ENCODE assay signal across 8 cellular contexts in genomic region chr10:97333601-97334369, GRCh38. TPM values are rescaled to one million over a fixed set of nuclear protein-coding genes. Genes with fewer than 3 reads are reported as not detected.
A peak's percentile ranks its signal among the peaks of the same experiment; 100 is the strongest.
DNase-seq lines count a peak whose midpoint lies in the region; ATAC-seq and TF ChIP-seq lines count a peak whose summit lies in the region.

No MANE protein-coding gene starts in this region.

- H3K27ac Mint-ChIP-seq in activated CD4-positive, alpha-beta T cell treated with anti-CD3 and anti-CD28 coated beads for 36 hours, result peak overlapping the region; percentile 86

- no peaks in the 10 kb centered on the region for H3K9me2 ChIP-seq in hepatocyte (replicated peaks; ENCODE audit: insufficient read depth)

- peaks cover 45% of the 10 kb centered on the region for H3K79me2 ChIP-seq in hepatocyte

- H3K4me3 ChIP-seq in Panc1 (ENCODE audit: low read depth in 2 of 2, low read length in 2 of 2) (peak overlapping the region; percentile 62 to 76), hepatocyte (peak overlapping the region; percentile 45)

- no TSS peak for BruUV-seq in Panc1 (replicated peaks; lab: Mats Ljungman, UMichigan)

- H3K27me3 ChIP-seq in Panc1 (ENCODE audit: control insufficient read depth, insufficient read depth, low read length) (no peaks in the 10 kb centered on the region), hepatocyte (no peaks in the 10 kb centered on the region)

- H3K4me3 Mint-ChIP-seq in activated CD4-positive, alpha-beta T cell treated with anti-CD3 and anti-CD28 coated beads for 36 hours, result peak overlapping the region; percentile 83

- no peak for TF ChIP-seq CTCF in Panc1 (IDR thresholded peaks at IDR 0.05)
- no peak for TF ChIP-seq CTCF in hepatocyte (IDR thresholded peaks at IDR 0.05; ENCODE audit: poor library complexity)

- peak; percentile 68 for DNase-seq in activated CD4-positive, alpha-beta T cell treated with anti-CD3 and anti-CD28 coated beads for 36 hours
- no peak for DNase-seq in activated CD4-positive, alpha-beta T cell treated with anti-CD3 and anti-CD28 coated beads, Interleukin-2, amount 50 U/mL, for 4 hours
- DNase-seq in Panc1 (ENCODE audit: low read depth, low spot score) (no peak), hepatocyte (ENCODE audit: low spot score) (peak; percentile 59), sciatic nerve (ENCODE audit: low spot score) (peak; percentile 64), globus pallidus (ENCODE audit: low spot score) (no peak)

- CTCF ChIA-PET in activated CD4-positive, alpha-beta T cell treated with anti-CD3 and anti-CD28 coated beads for 36 hours (lab: Charles Lee), result interaction anchor here (0.6 to 1.9 kb wide), 7 partner anchors 9 to 741 kb away, joined by 3 to 22 read pairs (median 4); partner anchors contain the start of gene FRAT1
- CTCF ChIA-PET in Panc1 (lab: Charles Lee), result interaction anchor here (0.6 to 3.4 kb wide), 3 partner anchors 46 to 65 kb away, joined by 3 to 26 read pairs (median 4); no protein-coding TSS in a partner anchor

- in situ Hi-C loops in Panc1 (cut with HindIII; ENCODE audit: low pct_unique_long_range_greater_than_20kb, low sequenced_read_pairs), result no loop called here

- intact Hi-C loops in activated CD4-positive, alpha-beta T cell treated with anti-CD3 and anti-CD28 coated beads for 36 hours (cut with DNase I, micrococcal nuclease), result loop anchor here (1.0 to 5.0 kb wide), 10 partner anchors 13 to 747 kb away; partner anchors contain the start of genes RRP12 (in 2 of the 2), ARHGAP19 (in 1 of the 2), FRAT1 (in 1 of the 2) and LCOR (in 1 of the 2)
- intact Hi-C loops in Panc1 (cut with micrococcal nuclease; ENCODE audit: unreplicated experiment) (no loop called here), sciatic nerve (cut with DNase I) (loop anchor here (10.0 kb wide), 1 partner anchor 49 kb away; no protein-coding TSS in a partner anchor)

- H3K9me3 ChIP-seq in Panc1 (ENCODE audit: control insufficient read depth, insufficient read depth, low read depth, low read length) (no peaks in the 10 kb centered on the region), hepatocyte (ENCODE audit: low read depth) (no peaks in the 10 kb centered on the region)

- peak overlapping the region; percentile 92 for H3K27ac ChIP-seq in Panc1 (ENCODE audit: low read length)
- H3K27ac ChIP-seq in adipose tissue (ENCODE audit: low read depth, low read length), result peak overlapping the region; percentile 11
- peak overlapping the region; percentile 94 for H3K27ac ChIP-seq in hepatocyte

- H2AFZ ChIP-seq in hepatocyte, result peak overlapping the region; percentile 11

- peaks cover 47% of the 10 kb centered on the region for H3K4me1 Mint-ChIP-seq in activated CD4-positive, alpha-beta T cell treated with anti-CD3 and anti-CD28 coated beads for 36 hours

- H3K36me3 ChIP-seq in Panc1 (ENCODE audit: control insufficient read depth, insufficient read depth, low read length) (no peaks in the 10 kb centered on the region), hepatocyte (replicated peaks; ENCODE audit: insufficient read depth, low read depth) (no peaks in the 10 kb centered on the region)

- POLR2A ChIA-PET in activated CD4-positive, alpha-beta T cell treated with anti-CD3 and anti-CD28 coated beads for 36 hours (lab: Charles Lee), result interaction anchor here (0.7 to 3.9 kb wide), 5 partner anchors 15 to 96 kb away, joined by 3 to 27 read pairs (median 4); partner anchors contain the start of genes FRAT1 and RRP12
- POLR2A ChIA-PET in Panc1 (lab: Charles Lee), result interaction anchor here (0.5 to 0.6 kb wide), 2 partner anchors 10 to 55 kb away, joined by 3 to 8 read pairs; no protein-coding TSS in a partner anchor

- H3K9me3 Mint-ChIP-seq in activated CD4-positive, alpha-beta T cell treated with anti-CD3 and anti-CD28 coated beads for 36 hours (ENCODE audit: low read depth), result no peaks in the 10 kb centered on the region

- ATAC-seq in activated CD4-positive, alpha-beta T cell treated with anti-CD3 and anti-CD28 coated beads for 36 hours, result peak; percentile 28
- ATAC-seq in HG02943 (IDR thresholded peaks at IDR 0.05; ENCODE audit: low read depth, unreplicated experiment) (peak; percentile 21), Panc1 (peak; percentile 36), sciatic nerve (no peak)

- peaks cover 49% of the 10 kb centered on the region for H3K4me1 ChIP-seq in Panc1 (ENCODE audit: control insufficient read depth, insufficient read depth, low read length)
- H3K4me1 ChIP-seq in hepatocyte (ENCODE audit: insufficient read depth), result peaks cover 43% of the 10 kb centered on the region

- no peaks in the 10 kb centered on the region for H3K27me3 Mint-ChIP-seq in activated CD4-positive, alpha-beta T cell treated with anti-CD3 and anti-CD28 coated beads for 36 hours

- H3K4me2 ChIP-seq in hepatocyte, result peak overlapping the region; percentile 91

- 0 to 1% (median 1%) methylated on average over 75 to 89 of the region's 89 CpGs for WGBS in adipose tissue, 3 donors
- 1% methylated on average over 87 of the region's 89 CpGs for WGBS in hepatocyte (ENCODE audit: low lambda C conversion rate, missing lambda C conversion rate)

- no peaks in the 10 kb centered on the region for H4K20me1 ChIP-seq in hepatocyte (ENCODE audit: insufficient read depth, poor library complexity, severe bottlenecking)

- H3K36me3 Mint-ChIP-seq in activated CD4-positive, alpha-beta T cell treated with anti-CD3 and anti-CD28 coated beads for 36 hours (ENCODE audit: low read depth), result peaks cover 15% of the 10 kb centered on the region

RNA-seq across cellular contexts. Expression of gene FRAT2, which starts 0.7 kb away (rescaled TPM):
- total RNA-seq in activated CD4-positive, alpha-beta T cell treated with anti-CD3 and anti-CD28 coated beads for 36 hours, result 1 to 10 TPM; 3.0 to 4.3 TPM
- total RNA-seq in Panc1 (2021; ENCODE audit: unreplicated experiment) (16.7 TPM), hepatocyte (23.4 and 27.4 TPM in 2 replicates), sciatic nerve (8.0 TPM)
- polyA plus RNA-seq in Panc1 (2012; ENCODE audit: insufficient read length), result 16.9 TPM
- polyA plus RNA-seq in adipose tissue (10 to 100 TPM in 1 of 3 donors, 1 to 10 TPM in 2; 6.4 to 16.6 (median 9.9) TPM), hepatocyte (29.4 and 30.4 TPM in 2 replicates)

RNA-seq across cellular contexts. Expression of gene FRAT1, which starts 14.7 kb away (rescaled TPM):
- 1 to 10 TPM; 1.3 to 1.8 TPM for total RNA-seq in activated CD4-positive, alpha-beta T cell treated with anti-CD3 and anti-CD28 coated beads for 36 hours
- 5.3 TPM for total RNA-seq in Panc1 (2021; ENCODE audit: unreplicated experiment)
- polyA plus RNA-seq in Panc1 (2012; ENCODE audit: insufficient read length), result 7.4 TPM
- 1 to 10 TPM; 2.5 to 2.9 (median 2.7) TPM for polyA plus RNA-seq in adipose tissue
- 13.8 and 14.2 TPM in 2 replicates for total RNA-seq in hepatocyte
- polyA plus RNA-seq in hepatocyte, result 8.1 and 14.2 TPM in 2 replicates
- total RNA-seq in sciatic nerve, result 4.1 TPM

RNA-seq across cellular contexts. Expression of gene ARHGAP19, which starts 41.3 kb away (rescaled TPM):
- 10 to 100 TPM; 55.9 to 70.2 TPM for total RNA-seq in activated CD4-positive, alpha-beta T cell treated with anti-CD3 and anti-CD28 coated beads for 36 hours
- 28.9 TPM for total RNA-seq in Panc1 (2021; ENCODE audit: unreplicated experiment)
- polyA plus RNA-seq in Panc1 (2012; ENCODE audit: insufficient read length), result 9.9 TPM
- 1 to 10 TPM; 1.7 to 4.8 (median 2.4) TPM for polyA plus RNA-seq in adipose tissue
- 6.4 and 8.7 TPM in 2 replicates for total RNA-seq in hepatocyte
- 2.7 and 5.0 TPM in 2 replicates for polyA plus RNA-seq in hepatocyte
- total RNA-seq in sciatic nerve, result 138 TPM

Comparison
In these comparisons a context has a peak if more than half of its experiments do, and no peak if none do; other contexts are left out.
1. DNase-seq: peak in activated CD4-positive, alpha-beta T cell treated with anti-CD3 and anti-CD28 coated beads for 36 hours (single experiment), hepatocyte (single experiment) and sciatic nerve (single experiment); none in activated CD4-positive, alpha-beta T cell treated with anti-CD3 and anti-CD28 coated beads, Interleukin-2, amount 50 U/mL, for 4 hours (0 of 2), Panc1 (single experiment) and globus pallidus (single experiment).
2. H3K27ac ChIP-seq: peak in every context shown above with its lines; median percentile 94 in hepatocyte; 92 in Panc1; 11 in adipose tissue.